Comparison of ENCODE assay signal across 16 cellular contexts in genomic region chr3:69008980-69009379, GRCh38. TPM values are rescaled to one million over a fixed set of nuclear protein-coding genes. Genes with fewer than 3 reads are reported as not detected.
DNase-seq lines count a peak whose midpoint lies in the region; ATAC-seq, FAIRE-seq and TF ChIP-seq lines count a peak whose summit lies in the region.
"Had no signal": no experiment of that assay in that cellular context is flagged by ENCODE, and none has a peak within 500 bp of the region (broad histone marks: within the 10 kb centered on the region; RNA-seq: fewer than 3 reads in every experiment).

No MANE protein-coding gene starts in this region.

- CTCF ChIA-PET in GM10248 (lab: Yijun Ruan, JAX): interaction anchor here (1.2 kb wide), 1 partner anchor 24 kb away, joined by 3 read pairs; no protein-coding TSS in a partner anchor
- CTCF ChIA-PET in CD4-positive, alpha-beta memory T cell (lab: Charles Lee; ENCODE audit: partially characterized antibody): interaction anchor here (0.8 kb wide), 1 partner anchor 19 kb away, joined by 3 read pairs; no protein-coding TSS in a partner anchor

- H3K4me1 Mint-ChIP-seq in CD4-positive, alpha-beta memory T cell: peaks cover 10 to 31% (median 19%) of the 10 kb centered on the region in 4 donors

- POLR2A ChIA-PET in GM10248 (lab: Yijun Ruan, JAX): no interaction called here
- POLR2A ChIA-PET in CD4-positive, alpha-beta memory T cell (lab: Charles Lee; ENCODE audit: partially characterized antibody): no interaction called here

- H3K27ac Mint-ChIP-seq in CD4-positive, alpha-beta memory T cell: peak overlapping the region in 1 of 7 donors; percentile 48
- H3K27ac Mint-ChIP-seq: stimulated activated naive B cell treated with anti-CD40 and anti-IgM and Interleukin-4, amounts not matched to agents 10 μg/mL and 1 μg/mL and 100 μg/mL, for 72 hours had no signal

- ATAC-seq in HG02588 (IDR thresholded peaks at IDR 0.05; ENCODE audit: unreplicated experiment): no peak
- ATAC-seq: left lobe of liver; pancreas; Right ventricle myocardium inferior; stimulated activated naive B cell treated with anti-CD40 and anti-IgM and Interleukin-4, amounts not matched to agents 10 μg/mL and 1 μg/mL and 100 μg/mL, for 72 hours had no signal

- peaks cover 34 to 45% of the 10 kb centered on the region in 2 donors for H3K36me3 Mint-ChIP-seq in CD4-positive, alpha-beta memory T cell

- peaks cover 0 to 2% (median 0%) of the 10 kb centered on the region in 8 donors for H3K9me3 Mint-ChIP-seq in CD4-positive, alpha-beta memory T cell
- H3K9me3 Mint-ChIP-seq: stimulated activated naive B cell treated with anti-CD40 and anti-IgM and Interleukin-4, amounts not matched to agents 10 μg/mL and 1 μg/mL and 100 μg/mL, for 72 hours had no signal

- H3K4me1 ChIP-seq in CD4-positive, alpha-beta memory T cell (ENCODE audit: insufficient read depth, low read length): peaks cover 12% of the 10 kb centered on the region

- TF ChIP-seq CTCF in fibroblast of pulmonary artery (IDR thresholded peaks at IDR 0.05; ENCODE audit: low read length, missing control alignments) (no peak), GM10248 (IDR thresholded peaks at IDR 0.05; ENCODE audit: control extremely low read depth, extremely low read depth, low read depth, missing control alignments) (no peak)

- H3K27me3 ChIP-seq in CD4-positive, alpha-beta memory T cell (ENCODE audit: insufficient read depth, low read length): no peaks in the 10 kb centered on the region
- H3K27me3 ChIP-seq: pancreas had no signal

- no peaks in the 10 kb centered on the region for H3K27me3 Mint-ChIP-seq in CD4-positive, alpha-beta memory T cell
- H3K27me3 Mint-ChIP-seq: stimulated activated naive B cell treated with anti-CD40 and anti-IgM and Interleukin-4, amounts not matched to agents 10 μg/mL and 1 μg/mL and 100 μg/mL, for 72 hours had no signal

- no peaks in the 10 kb centered on the region for H3K9me3 ChIP-seq in CD4-positive, alpha-beta memory T cell (ENCODE audit: control insufficient read depth in 1 of 2, low read length in 2 of 2)
- H3K9me3 ChIP-seq: pancreas had no signal

- intact Hi-C loops in CD4-positive, alpha-beta memory T cell (cut with micrococcal nuclease): no loop called here

- no peak for DNase-seq in GM18507 (ENCODE audit: extremely low spot score, insufficient read length, low read depth)
- peak; percentile 37 for DNase-seq in NCI-H69 (lab: John Stamatoyannopoulos, UW)
- DNase-seq in fibroblast of pulmonary artery (ENCODE audit: low read depth): peak; percentile 59
- DNase-seq in pulmonary artery endothelial cell (ENCODE audit: low read depth, low spot score): peak; percentile 89
- DNase-seq in GM10248 (ENCODE audit: extremely low spot score): no peak
- no peak for DNase-seq in DMS 273 (lab: John Stamatoyannopoulos, UW; ENCODE audit: unreplicated experiment)
- DNase-seq in CD4-positive, alpha-beta memory T cell: no peak
- DNase-seq: C1 segment of cervical spinal cord; NCI-H146; NCI-H510A; pancreas; stimulated activated CD4-positive, alpha-beta T cell treated with anti-CD3 and anti-CD28 coated beads, Interleukin-2, amount 100 ng/mL, for 48 hours; stimulated activated naive B cell treated with anti-CD40 and anti-IgM and Interleukin-4, amounts not matched to agents 10 μg/mL and 1 μg/mL and 100 μg/mL, for 72 hours had no signal

- H3K36me3 ChIP-seq in CD4-positive, alpha-beta memory T cell (ENCODE audit: insufficient read depth, low read length): peaks cover 21% of the 10 kb centered on the region

- no peak overlapping the region for H3K27ac ChIP-seq in CD4-positive, alpha-beta memory T cell (ENCODE audit: low read depth, low read length)
- H3K27ac ChIP-seq: pancreas had no signal

- no peak overlapping the region for H3K4me3 Mint-ChIP-seq in CD4-positive, alpha-beta memory T cell
- H3K4me3 Mint-ChIP-seq: stimulated activated naive B cell treated with anti-CD40 and anti-IgM and Interleukin-4, amounts not matched to agents 10 μg/mL and 1 μg/mL and 100 μg/mL, for 72 hours had no signal

- peak; percentile 56 for FAIRE-seq in GM18507 (lab: Jason Lieb, UNC)

- H3K4me3 ChIP-seq in fibroblast of pulmonary artery (replicated peaks; ENCODE audit: low read depth, low read length): no peak overlapping the region
- no peak overlapping the region for H3K4me3 ChIP-seq in CD4-positive, alpha-beta memory T cell (ENCODE audit: low read length in 2 of 2)
- H3K4me3 ChIP-seq: pancreas had no signal

RNA-seq across cellular contexts. Expression of gene EOGT, which starts 4.5 kb away (rescaled TPM):
- 122 and 125 TPM in 2 replicates for total RNA-seq in pulmonary artery endothelial cell
- 10 to 100 TPM; 26.7 to 28.6 TPM for total RNA-seq in CD4-positive, alpha-beta memory T cell
- 1 to 10 TPM; 8.2 to 9.2 TPM for polyA plus RNA-seq in CD4-positive, alpha-beta memory T cell

RNA-seq across cellular contexts. Expression of gene TMF1, which starts 43.2 kb away (rescaled TPM):
- 32.2 and 36.5 TPM in 2 replicates for total RNA-seq in pulmonary artery endothelial cell
- 10 to 100 TPM; 58.5 to 61.0 TPM for total RNA-seq in CD4-positive, alpha-beta memory T cell
- polyA plus RNA-seq in CD4-positive, alpha-beta memory T cell: 10 to 100 TPM; 42.8 to 43.2 TPM

Comparison
In these comparisons a context has a peak if more than half of its experiments do, and no peak if none do; other contexts are left out.
1. DNase-seq: peak in NCI-H69 (single experiment), fibroblast of pulmonary artery (single experiment) and pulmonary artery endothelial cell (single experiment); none in GM18507 (single experiment), GM10248 (single experiment), DMS 273 (single experiment) and CD4-positive, alpha-beta memory T cell (0 of 5).